ENCODE assay signal across 1 cellular context in the genomic region with DNA sequence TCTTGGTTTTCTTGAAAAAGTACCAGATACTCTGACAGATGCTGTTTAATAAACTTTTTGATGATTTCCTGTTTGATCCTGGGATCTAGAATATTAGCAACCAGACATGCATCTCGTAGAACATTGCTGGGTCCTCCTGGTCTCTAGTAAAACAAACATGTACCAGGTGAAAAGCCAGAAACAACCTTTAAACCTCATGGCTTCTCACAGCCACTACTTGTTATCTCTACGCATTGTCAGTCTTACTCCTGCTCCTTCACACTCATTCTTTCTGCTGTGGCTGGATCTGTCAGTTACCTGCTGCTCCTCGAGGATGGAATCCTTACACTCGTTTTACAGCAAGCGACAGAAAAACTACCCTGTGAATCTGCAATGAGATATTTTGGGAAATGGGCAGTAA.
TF ChIP-seq lines count a peak whose summit lies in the region.

No MANE protein-coding gene starts in this region.

TF ChIP-seq in WTC11, 78 proteins besides CTCF, POLR2A, EP300 and RAD21 (continued from another document):
- TF ChIP-seq, protein P1, sequence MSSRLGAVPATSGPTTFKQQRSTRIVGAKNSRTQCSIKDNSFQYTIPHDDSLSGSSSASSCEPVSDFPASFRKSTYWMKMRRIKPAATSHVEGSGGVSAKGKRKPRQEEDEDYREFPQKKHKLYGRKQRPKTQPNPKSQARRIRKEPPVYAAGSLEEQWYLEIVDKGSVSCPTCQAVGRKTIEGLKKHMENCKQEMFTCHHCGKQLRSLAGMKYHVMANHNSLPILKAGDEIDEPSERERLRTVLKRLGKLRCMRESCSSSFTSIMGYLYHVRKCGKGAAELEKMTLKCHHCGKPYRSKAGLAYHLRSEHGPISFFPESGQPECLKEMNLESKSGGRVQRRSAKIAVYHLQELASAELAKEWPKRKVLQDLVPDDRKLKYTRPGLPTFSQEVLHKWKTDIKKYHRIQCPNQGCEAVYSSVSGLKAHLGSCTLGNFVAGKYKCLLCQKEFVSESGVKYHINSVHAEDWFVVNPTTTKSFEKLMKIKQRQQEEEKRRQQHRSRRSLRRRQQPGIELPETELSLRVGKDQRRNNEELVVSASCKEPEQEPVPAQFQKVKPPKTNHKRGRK (CRISPR knock-in tag; IDR thresholded peaks at IDR 0.05; ENCODE audit: borderline replicate concordance) = no peak
- TF ChIP-seq, protein P2, sequence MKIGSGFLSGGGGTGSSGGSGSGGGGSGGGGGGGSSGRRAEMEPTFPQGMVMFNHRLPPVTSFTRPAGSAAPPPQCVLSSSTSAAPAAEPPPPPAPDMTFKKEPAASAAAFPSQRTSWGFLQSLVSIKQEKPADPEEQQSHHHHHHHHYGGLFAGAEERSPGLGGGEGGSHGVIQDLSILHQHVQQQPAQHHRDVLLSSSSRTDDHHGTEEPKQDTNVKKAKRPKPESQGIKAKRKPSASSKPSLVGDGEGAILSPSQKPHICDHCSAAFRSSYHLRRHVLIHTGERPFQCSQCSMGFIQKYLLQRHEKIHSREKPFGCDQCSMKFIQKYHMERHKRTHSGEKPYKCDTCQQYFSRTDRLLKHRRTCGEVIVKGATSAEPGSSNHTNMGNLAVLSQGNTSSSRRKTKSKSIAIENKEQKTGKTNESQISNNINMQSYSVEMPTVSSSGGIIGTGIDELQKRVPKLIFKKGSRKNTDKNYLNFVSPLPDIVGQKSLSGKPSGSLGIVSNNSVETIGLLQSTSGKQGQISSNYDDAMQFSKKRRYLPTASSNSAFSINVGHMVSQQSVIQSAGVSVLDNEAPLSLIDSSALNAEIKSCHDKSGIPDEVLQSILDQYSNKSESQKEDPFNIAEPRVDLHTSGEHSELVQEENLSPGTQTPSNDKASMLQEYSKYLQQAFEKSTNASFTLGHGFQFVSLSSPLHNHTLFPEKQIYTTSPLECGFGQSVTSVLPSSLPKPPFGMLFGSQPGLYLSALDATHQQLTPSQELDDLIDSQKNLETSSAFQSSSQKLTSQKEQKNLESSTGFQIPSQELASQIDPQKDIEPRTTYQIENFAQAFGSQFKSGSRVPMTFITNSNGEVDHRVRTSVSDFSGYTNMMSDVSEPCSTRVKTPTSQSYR (CRISPR knock-in tag; IDR thresholded peaks at IDR 0.05) = no peak
- TF ChIP-seq RELA (CRISPR knock-in tag; IDR thresholded peaks at IDR 0.05; ENCODE audit: borderline replicate concordance) = no peak
- TF ChIP-seq TEAD4 (CRISPR knock-in tag; IDR thresholded peaks at IDR 0.05) = no peak
- no peak for TF ChIP-seq ZBTB21 (CRISPR knock-in tag; IDR thresholded peaks at IDR 0.05; ENCODE audit: borderline replicate concordance)
- TF ChIP-seq NR3C1 (CRISPR knock-in tag; conservative IDR thresholded peaks at IDR 0.05; ENCODE audit: low read depth) = no peak
- TF ChIP-seq, protein P3, sequence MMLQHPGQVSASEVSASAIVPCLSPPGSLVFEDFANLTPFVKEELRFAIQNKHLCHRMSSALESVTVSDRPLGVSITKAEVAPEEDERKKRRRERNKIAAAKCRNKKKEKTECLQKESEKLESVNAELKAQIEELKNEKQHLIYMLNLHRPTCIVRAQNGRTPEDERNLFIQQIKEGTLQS (CRISPR knock-in tag; conservative IDR thresholded peaks at IDR 0.05) = no peak
- no peak for TF ChIP-seq SP1 (CRISPR knock-in tag; conservative IDR thresholded peaks at IDR 0.05)
- TF ChIP-seq SMAD4 (CRISPR knock-in tag; IDR thresholded peaks at IDR 0.05) = no peak
- no peak for TF ChIP-seq ELF4 (CRISPR knock-in tag; IDR thresholded peaks at IDR 0.05; ENCODE audit: low read depth)
- no peak for TF ChIP-seq ETV6 (CRISPR knock-in tag; IDR thresholded peaks at IDR 0.05)
- TF ChIP-seq NFATC4 (CRISPR knock-in tag; IDR thresholded peaks at IDR 0.05) = no peak
